In the genomic region with DNA sequence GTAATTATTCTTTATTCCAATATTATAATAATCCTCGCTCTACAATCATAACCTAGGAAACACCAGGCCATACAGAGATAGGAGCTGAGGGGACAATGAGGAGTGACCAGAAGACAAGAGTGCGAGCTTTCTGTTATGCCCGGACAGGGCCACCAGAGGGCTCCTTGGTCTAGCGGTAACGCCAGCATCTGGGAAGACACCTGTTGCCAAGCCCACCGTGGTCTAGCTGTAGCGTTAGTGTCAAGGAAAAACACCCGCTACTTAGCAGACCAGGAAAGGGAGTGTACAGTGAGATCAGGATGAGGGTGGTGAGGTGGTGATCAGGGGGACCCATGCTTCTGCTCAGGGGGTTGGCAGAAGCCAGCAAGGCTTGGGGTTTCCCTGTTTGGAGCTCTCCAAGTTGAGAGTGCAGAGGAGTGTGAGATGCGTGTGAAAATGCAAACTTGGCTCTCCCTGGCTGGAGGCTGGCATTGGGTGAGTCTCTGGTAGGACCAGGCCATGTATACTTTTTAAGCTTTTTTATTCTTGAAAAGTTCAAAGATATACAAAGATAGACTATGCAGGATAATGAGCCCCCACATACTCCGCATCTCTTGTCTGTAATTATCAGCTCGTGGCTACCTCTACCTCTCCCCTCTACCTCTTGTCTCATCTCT, we compare ENCODE assay signal across 1 cellular context.
TF ChIP-seq lines count a peak whose summit lies in the region.

No MANE protein-coding gene starts in this region.

TF ChIP-seq in IMR-90, 13 proteins besides CTCF, POLR2A, EP300 and RAD21:
- TF ChIP-seq SMC3 (IDR thresholded peaks at IDR 0.05; ENCODE audit: low read depth, low read length), result 0 out of 2 replicates have a peak, but pooled peaks have one; percentile 25
